13 cellular contexts compared by ENCODE assay signal in genomic region chr4:77471821-77472495, GRCh38.
DNase-seq lines count a peak whose midpoint lies in the region; ATAC-seq and TF ChIP-seq lines count a peak whose summit lies in the region.
"Had no signal": no experiment of that assay in that cellular context is flagged by ENCODE, and none has a peak within 500 bp of the region (broad histone marks: within the 10 kb centered on the region; RNA-seq: fewer than 3 reads in every experiment).

No MANE protein-coding gene starts in this region.

- no peak overlapping the region for H3K4me3 ChIP-seq in LNCaP clone FGC (ENCODE audit: low read depth, low read length)
- H3K4me3 ChIP-seq in prostate gland = no peak overlapping the region
- H3K4me3 ChIP-seq: A549, HAP-1 had no signal

- DNase-seq in Calu3 (peak; percentile 2), LNCaP clone FGC (ENCODE audit: low read depth) (peak; percentile 25), prostate gland (ENCODE audit: low spot score) (peak; percentile 80), cerebellar cortex (ENCODE audit: low spot score) (no peak), AG08395 (ENCODE audit: low spot score) (no peak)
- DNase-seq: CD8-positive, alpha-beta T cell; COR-L47 had no signal

- H3K4me1 Mint-ChIP-seq in Calu3 (ENCODE audit: low read depth, unreplicated experiment) = no peaks in the 10 kb centered on the region
- H3K4me1 Mint-ChIP-seq: CD14-positive monocyte had no signal

- no peaks in the 10 kb centered on the region for H3K9me3 ChIP-seq in prostate gland
- H3K9me3 ChIP-seq: A549, HAP-1 had no signal

- TF ChIP-seq POLR2A in prostate gland (IDR thresholded peaks at IDR 0.05) = no peak

- TF ChIP-seq CTCF in Calu3 (IDR thresholded peaks at IDR 0.05; ENCODE audit: unreplicated experiment) (no peak), LNCaP clone FGC (IDR thresholded peaks at IDR 0.05; ENCODE audit: control insufficient read depth, extremely low read depth, insufficient read depth) (no peak), prostate gland (IDR thresholded peaks at IDR 0.05) (no peak)

- H3K27me3 Mint-ChIP-seq in Calu3 (ENCODE audit: unreplicated experiment) = peaks cover 23% of the 10 kb centered on the region

- peak; percentile 99 for ATAC-seq in esophagus mucosa
- no peak for ATAC-seq in HG02870 (IDR thresholded peaks at IDR 0.05; ENCODE audit: unreplicated experiment)
- no peak for ATAC-seq in GM21619 (IDR thresholded peaks at IDR 0.05; ENCODE audit: unreplicated experiment)
- ATAC-seq: A549; CD8-positive, alpha-beta T cell had no signal

- no TSS peak for BruUV-seq in Calu3 (replicated peaks; lab: Mats Ljungman, UMichigan)

- H3K4me3 Mint-ChIP-seq in Calu3 (ENCODE audit: low read depth, unreplicated experiment) = no peak overlapping the region
- H3K4me3 Mint-ChIP-seq: CD14-positive monocyte; CD8-positive, alpha-beta T cell had no signal

- CTCF ChIA-PET in Calu3 (lab: Charles Lee) = no interaction called here

- intact Hi-C loops in Calu3 (cut with micrococcal nuclease; ENCODE audit: unreplicated experiment) (loop anchor here (2.0 kb wide), 1 partner anchor 67 kb away; no protein-coding TSS in a partner anchor), prostate gland (cut with DNase I) (no loop called here)

- 50% methylated on average over 5 of the region's 5 CpGs for WGBS in prostate gland

- H3K4me1 ChIP-seq in prostate gland (replicated peaks) = peaks cover 3% of the 10 kb centered on the region
- H3K4me1 ChIP-seq: A549, HAP-1 had no signal

- H3K36me3 Mint-ChIP-seq in Calu3 (ENCODE audit: insufficient read depth, unreplicated experiment) = no peaks in the 10 kb centered on the region
- H3K36me3 Mint-ChIP-seq: CD14-positive monocyte; CD8-positive, alpha-beta T cell had no signal

- H3K27ac ChIP-seq in prostate gland = peak overlapping the region; percentile 5 to 8
- H3K27ac ChIP-seq: A549 had no signal

- H3K27ac Mint-ChIP-seq in Calu3 (ENCODE audit: unreplicated experiment) = no peak overlapping the region
- H3K27ac Mint-ChIP-seq: CD14-positive monocyte; CD8-positive, alpha-beta T cell had no signal

- no peaks in the 10 kb centered on the region for H3K36me3 ChIP-seq in prostate gland
- H3K36me3 ChIP-seq: HAP-1 had no signal

- no peaks in the 10 kb centered on the region for H3K9me3 Mint-ChIP-seq in Calu3 (ENCODE audit: low read depth, unreplicated experiment)
- H3K9me3 Mint-ChIP-seq: CD8-positive, alpha-beta T cell had no signal

- H3K27me3 ChIP-seq in prostate gland (replicated peaks; ENCODE audit: insufficient read depth) = no peaks in the 10 kb centered on the region

Comparison
In these comparisons a context has a peak if more than half of its experiments do, and no peak if none do; other contexts are left out.
1. DNase-seq: peak in Calu3 (single experiment), LNCaP clone FGC (single experiment) and prostate gland (single experiment); none in cerebellar cortex (single experiment) and AG08395 (single experiment).